31 cellular contexts compared by ENCODE assay signal in genomic region chr15:61102281-61102680, GRCh38.
"Had no signal": no experiment of that assay in that cellular context is flagged by ENCODE, and none has a peak within 500 bp of the region (broad histone marks: within the 10 kb centered on the region; RNA-seq: fewer than 3 reads in every experiment).

No MANE protein-coding gene starts in this region.

- H3K36me3 Mint-ChIP-seq: activated naive CD4-positive, alpha-beta T cell treated with anti-CD3 and anti-CD28 coated beads, Interleukin-2, amount 50 U/mL, for 72 hours; activated naive CD8-positive, alpha-beta T cell treated with anti-CD3 and anti-CD28 coated beads, Interleukin-2, amount 10 ng/mL, durations not matched to agents 7 days and 5 days; brain had no signal

- H3K27ac ChIP-seq: ascending aorta, breast epithelium, cardiac muscle cell, colonic mucosa, epithelial cell of prostate, esophagus squamous epithelium, gastroesophageal sphincter, WERI-Rb-1 had no signal

- H3K9me3 ChIP-seq: ascending aorta, breast epithelium, colonic mucosa, esophagus squamous epithelium, gastroesophageal sphincter had no signal

- H3K4me3 Mint-ChIP-seq: activated B cell treated with CpG ODN at 0.5 μM for 24 hours; activated CD8-positive, alpha-beta T cell treated with anti-CD3 and anti-CD28 coated beads for 36 hours; activated naive CD8-positive, alpha-beta T cell treated with anti-CD3 and anti-CD28 coated beads, Interleukin-2, amount 10 ng/mL, durations not matched to agents 7 days and 5 days; activated T-cell treated with anti-CD3 and anti-CD28 coated beads, Interleukin-2, amount 50 U/mL, for 4 hours; activated T-helper 17 cell treated with anti-CD3 and anti-CD28 coated beads, Interleukin-2, amount 50 U/mL, for 72 hours; brain; T-helper 17 cell; T-helper 2 cell treated with Interferon-gamma antibody and Interleukin-4, amounts not matched to agents 5 μg/mL and 100 μg/mL, for 36 hours had no signal

- H3K9me3 Mint-ChIP-seq: activated CD8-positive, alpha-beta T cell treated with anti-CD3 and anti-CD28 coated beads for 36 hours; activated naive CD8-positive, alpha-beta T cell treated with anti-CD3 and anti-CD28 coated beads, Interleukin-2, amount 10 ng/mL, durations not matched to agents 7 days and 5 days; T-helper 2 cell treated with Interferon-gamma antibody and Interleukin-4, amounts not matched to agents 5 μg/mL and 100 μg/mL, for 36 hours had no signal

- H3K27ac Mint-ChIP-seq: activated B cell treated with CpG ODN at 0.5 μM for 24 hours; activated CD8-positive, alpha-beta T cell treated with anti-CD3 and anti-CD28 coated beads for 36 hours; activated naive CD4-positive, alpha-beta T cell treated with anti-CD3 and anti-CD28 coated beads, Interleukin-2, amount 50 U/mL, for 72 hours; activated naive CD8-positive, alpha-beta T cell treated with anti-CD3 and anti-CD28 coated beads, Interleukin-2, amount 10 ng/mL, durations not matched to agents 7 days and 5 days; activated T-helper 17 cell treated with anti-CD3 and anti-CD28 coated beads, Interleukin-2, amount 50 U/mL, for 72 hours; T-helper 17 cell; T-helper 2 cell treated with Interferon-gamma antibody and Interleukin-4, amounts not matched to agents 5 μg/mL and 100 μg/mL, for 36 hours had no signal

- H3K4me1 Mint-ChIP-seq: activated naive CD8-positive, alpha-beta T cell treated with anti-CD3 and anti-CD28 coated beads, Interleukin-2, amount 10 ng/mL, durations not matched to agents 7 days and 5 days; activated T-helper 17 cell treated with anti-CD3 and anti-CD28 coated beads, Interleukin-2, amount 50 U/mL, for 72 hours; T-helper 17 cell had no signal

- DNase-seq: activated B cell treated with CpG ODN at 0.5 μM for 24 hours; activated CD4-positive, alpha-beta T cell treated with anti-CD3 and anti-CD28 coated beads for 48 hours; activated CD4-positive, alpha-beta T cell treated with anti-CD3 and anti-CD28 coated beads, Interleukin-2, amount 50 U/mL, for 1 hour; activated CD4-positive, alpha-beta T cell treated with anti-CD3 and anti-CD28 coated beads, Interleukin-2, amount 50 U/mL, for 48 hours; activated CD8-positive, alpha-beta memory T cell treated with anti-CD3 and anti-CD28 coated beads for 24 hours; activated CD8-positive, alpha-beta T cell treated with anti-CD3 and anti-CD28 coated beads for 36 hours; activated effector memory CD4-positive, alpha-beta T cell treated with Interleukin-2 at 50 U/mL for 16 hours; activated gamma-delta T cell treated with Interleukin-2 at 50 U/mL for 16 hours; activated naive CD4-positive, alpha-beta T cell treated with Interleukin-2 at 50 U/mL for 16 hours; activated naive CD8-positive, alpha-beta T cell treated with anti-CD3 and anti-CD28 coated beads, Interleukin-2, amount 10 ng/mL, durations not matched to agents 7 days and 5 days; activated T-cell treated with anti-CD3 and anti-CD28 coated beads, Interleukin-2, amount 50 U/mL, for 4 hours; central memory CD4-positive, alpha-beta T cell; cerebellar nuclear complex; colonic mucosa; effector CD8-positive, alpha-beta T cell; esophagus squamous epithelium; foreskin melanocyte; T-helper 1 cell; T-helper 17 cell; T1000; WERI-Rb-1 had no signal

- ATAC-seq: activated CD4-positive, CD25-positive, alpha-beta regulatory T cell treated with anti-CD3 and anti-CD28 coated beads, Interleukin-2, amount 50 U/mL, for 24 hours; activated CD8-positive, alpha-beta T cell treated with anti-CD3 and anti-CD28 coated beads for 36 hours; activated naive CD4-positive, alpha-beta T cell treated with anti-CD3 and anti-CD28 coated beads, Interleukin-2, amount 50 U/mL, for 72 hours; activated T-cell treated with anti-CD3 and anti-CD28 coated beads, Interleukin-2, amount 50 U/mL, for 4 hours; activated T-helper 17 cell treated with anti-CD3 and anti-CD28 coated beads, Interleukin-2, amount 50 U/mL, for 72 hours; gastroesophageal sphincter; T-helper 17 cell had no signal

- H3K27me3 ChIP-seq: ascending aorta, breast epithelium, cardiac muscle cell, colonic mucosa, esophagus squamous epithelium, gastroesophageal sphincter had no signal

- H3K4me1 ChIP-seq: ascending aorta, breast epithelium, colonic mucosa had no signal
